9 cellular contexts compared by ENCODE assay signal in genomic region chr2:225122582-225123486, GRCh38.
DNase-seq lines count a peak whose midpoint lies in the region; ATAC-seq, FAIRE-seq and TF ChIP-seq lines count a peak whose summit lies in the region.
"Had no signal": no experiment of that assay in that cellular context is flagged by ENCODE, and none has a peak within 500 bp of the region (broad histone marks: within the 10 kb centered on the region; RNA-seq: fewer than 3 reads in every experiment).

No MANE protein-coding gene starts in this region.

- intact Hi-C loops in activated CD4-positive, alpha-beta memory T cell treated with anti-CD3 and anti-CD28 coated beads for 36 hours (cut with micrococcal nuclease), result loop anchor here (1.0 to 2.0 kb wide), 2 partner anchors 162 to 537 kb away; no protein-coding TSS in a partner anchor

- TF ChIP-seq CTCF in keratinocyte (optimal IDR thresholded peaks at IDR 0.05 in 1 of 3, IDR thresholded peaks at IDR 0.05 in 1 of 3, conservative IDR thresholded peaks at IDR 0.05 in 1 of 3; ENCODE audit: extremely low read depth in 1 of 3, insufficient read depth in 2 of 3, low read length in 3 of 3), result peak; percentile 2 to 40 (median 12)

- H3K36me3 ChIP-seq in keratinocyte (ENCODE audit: control insufficient read depth in 2 of 2, extremely low read depth in 1 of 2, insufficient read depth in 2 of 2, low read length in 2 of 2), result no peaks in the 10 kb centered on the region

- H3K4me1 ChIP-seq in keratinocyte (ENCODE audit: control insufficient read depth, extremely low read depth, insufficient read depth, low read length), result peaks cover 8% of the 10 kb centered on the region

- no peak overlapping the region for H3K4me3 ChIP-seq in keratinocyte (ENCODE audit: control insufficient read depth in 2 of 3, extremely low read depth in 1 of 3, insufficient read depth in 2 of 3, low read depth in 1 of 3, low read length in 3 of 3)

- no peak overlapping the region for H3K27ac Mint-ChIP-seq in activated CD4-positive, alpha-beta memory T cell treated with anti-CD3 and anti-CD28 coated beads for 36 hours

- no peaks in the 10 kb centered on the region for H3K9me1 ChIP-seq in keratinocyte (ENCODE audit: control insufficient read depth, extremely low read depth, insufficient read depth, low read length)

- CTCF ChIA-PET in activated CD4-positive, alpha-beta memory T cell treated with anti-CD3 and anti-CD28 coated beads for 36 hours (lab: Charles Lee), result interaction anchor here (0.7 to 2.3 kb wide), 7 partner anchors 50 to 538 kb away, joined by 3 to 22 read pairs (median 4); no protein-coding TSS in a partner anchor

- H3K27me3 Mint-ChIP-seq in activated CD4-positive, alpha-beta memory T cell treated with anti-CD3 and anti-CD28 coated beads for 36 hours, result no peaks in the 10 kb centered on the region

- H3K4me3 Mint-ChIP-seq in activated CD4-positive, alpha-beta memory T cell treated with anti-CD3 and anti-CD28 coated beads for 36 hours, result no peak overlapping the region
- H3K4me3 Mint-ChIP-seq: naive thymus-derived CD8-positive, alpha-beta T cell had no signal

- H2AFZ ChIP-seq in keratinocyte (ENCODE audit: control insufficient read depth, low read length), result no peak overlapping the region

- H3K9ac ChIP-seq in keratinocyte (ENCODE audit: control insufficient read depth, extremely low read depth, insufficient read depth, low read length), result no peak overlapping the region

- H3K79me2 ChIP-seq in keratinocyte (ENCODE audit: control insufficient read depth, insufficient read depth, low read length), result no peaks in the 10 kb centered on the region

- no peaks in the 10 kb centered on the region for H3K9me3 ChIP-seq in keratinocyte (ENCODE audit: control insufficient read depth, low read depth, low read length)

- POLR2A ChIA-PET in activated CD4-positive, alpha-beta memory T cell treated with anti-CD3 and anti-CD28 coated beads for 36 hours (lab: Charles Lee), result no interaction called here

- H3K4me1 Mint-ChIP-seq in activated CD4-positive, alpha-beta memory T cell treated with anti-CD3 and anti-CD28 coated beads for 36 hours (ENCODE audit: low read depth), result no peaks in the 10 kb centered on the region

- no peaks in the 10 kb centered on the region for H3K9me3 Mint-ChIP-seq in activated CD4-positive, alpha-beta memory T cell treated with anti-CD3 and anti-CD28 coated beads for 36 hours

- no peak overlapping the region for H3K4me2 ChIP-seq in keratinocyte (ENCODE audit: control insufficient read depth, extremely low read depth, insufficient read depth, low read depth, low read length)

- H3K27ac ChIP-seq in keratinocyte (ENCODE audit: control insufficient read depth, insufficient read depth, low read length), result no peak overlapping the region

- ATAC-seq in HG02759 (IDR thresholded peaks at IDR 0.05; ENCODE audit: unreplicated experiment) (no peak), HG02970 (IDR thresholded peaks at IDR 0.05; ENCODE audit: low FRiP score, unreplicated experiment) (no peak)
- ATAC-seq: naive thymus-derived CD8-positive, alpha-beta T cell had no signal

- dilution Hi-C loops in keratinocyte (cut with MboI; ENCODE audit: extremely low pct_ligation_motif_present, low sequenced_read_pairs), result no loop called here

- no peaks in the 10 kb centered on the region for H3K36me3 Mint-ChIP-seq in activated CD4-positive, alpha-beta memory T cell treated with anti-CD3 and anti-CD28 coated beads for 36 hours

- H3K27me3 ChIP-seq in keratinocyte (ENCODE audit: control insufficient read depth, extremely low read depth, insufficient read depth, low read length), result no peaks in the 10 kb centered on the region

- FAIRE-seq in keratinocyte (lab: Jason Lieb, UNC), result no peak
- FAIRE-seq in urothelium cell line (lab: Jason Lieb, UNC), result no peak

- no peaks in the 10 kb centered on the region for H4K20me1 ChIP-seq in keratinocyte (ENCODE audit: control insufficient read depth, extremely low read depth, insufficient read depth, low read length)

- peak; percentile 29 to 48 for DNase-seq in NCI-H2081 (lab: John Stamatoyannopoulos, UW)
- DNase-seq in NCI-H2081 treated with DMSO at 0.1 percent for 48 hours (lab: John Stamatoyannopoulos, UW), result no peak
- peak; percentile 23 to 25 for DNase-seq in Kasumi-1 (lab: John Stamatoyannopoulos, UW)
- DNase-seq in activated CD4-positive, alpha-beta memory T cell treated with anti-CD3 and anti-CD28 coated beads for 36 hours, result peak; percentile 18
- DNase-seq in keratinocyte (ENCODE audit: low read depth, low spot score), result no peak
- no peak for DNase-seq in urothelium cell line (ENCODE audit: low spot score)

Comparison
In these comparisons a context has a peak if more than half of its experiments do, and no peak if none do; other contexts are left out.
1. DNase-seq: peak in NCI-H2081 (2 of 2), Kasumi-1 (2 of 2) and activated CD4-positive, alpha-beta memory T cell treated with anti-CD3 and anti-CD28 coated beads for 36 hours (single experiment); none in NCI-H2081 treated with DMSO at 0.1 percent for 48 hours (single experiment), keratinocyte (single experiment) and urothelium cell line (single experiment).